ENCODE assay signal across 34 cellular contexts in the genomic region with DNA sequence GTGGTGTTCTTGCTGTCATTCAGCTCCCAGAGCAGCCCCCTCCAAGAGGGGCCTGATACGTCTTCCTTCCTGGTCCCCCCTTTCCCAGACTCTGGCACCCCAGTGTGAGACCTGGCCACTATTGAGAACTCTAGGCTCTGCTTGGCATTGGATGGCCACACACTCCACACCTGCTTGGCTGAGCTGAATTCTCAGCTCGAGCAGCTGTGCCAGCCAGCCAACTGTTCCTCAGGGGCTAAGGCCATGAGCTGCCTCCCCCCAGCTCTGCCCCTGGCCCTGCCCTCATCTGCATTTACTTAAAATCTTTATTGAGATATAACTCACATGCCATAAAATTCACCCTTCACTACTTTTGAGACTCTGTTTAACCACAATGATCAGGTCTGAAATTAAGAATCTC. TPM values are rescaled to one million over a fixed set of nuclear protein-coding genes. Genes with fewer than 3 reads are reported as not detected.
"Had no signal": no experiment of that assay in that cellular context is flagged by ENCODE, and none has a peak within 500 bp of the region (broad histone marks: within the 10 kb centered on the region; RNA-seq: fewer than 3 reads in every experiment).

No MANE protein-coding gene starts in this region.

- H3K36me3 ChIP-seq: adrenal gland, breast epithelium, cardiac muscle cell, gastrocnemius medialis had no signal

- H3K9me3 ChIP-seq: adrenal gland, breast epithelium, gastrocnemius medialis had no signal

- H3K27ac Mint-ChIP-seq: activated CD4-positive, alpha-beta memory T cell treated with anti-CD3 and anti-CD28 coated beads for 36 hours; activated CD4-positive, alpha-beta T cell treated with anti-CD3 and anti-CD28 coated beads for 36 hours; activated CD4-positive, alpha-beta T cell treated with anti-CD3 and anti-CD28 coated beads, Interleukin-2, amount 10 ng/mL, durations not matched to agents 24 days and 14 days; activated CD8-positive, alpha-beta memory T cell treated with anti-CD3 and anti-CD28 coated beads, Interleukin-2, amount 10 ng/mL, durations not matched to agents 7 days and 5 days; activated CD8-positive, alpha-beta T cell treated with anti-CD3 and anti-CD28 coated beads, Interleukin-2, amount 10 ng/mL, durations not matched to agents 7 days and 5 days; activated naive CD4-positive, alpha-beta T cell treated with anti-CD3 and anti-CD28 coated beads for 36 hours; activated naive CD4-positive, alpha-beta T cell treated with anti-CD3 and anti-CD28 coated beads, Interleukin-2, amount 50 U/mL, for 24 hours; activated naive CD8-positive, alpha-beta T cell treated with anti-CD3 and anti-CD28 coated beads for 36 hours; activated naive CD8-positive, alpha-beta T cell treated with anti-CD3 and anti-CD28 coated beads, Interleukin-2, amount 50 U/mL, for 24 hours; activated T-helper 1 cell treated with anti-CD3 and anti-CD28 coated beads, Interleukin-12 subunit alpha, Interleukin-12 subunit beta, Interleukin-2, Interleukin-4 antibody, amounts not matched to agents 30 ng/mL and 10 ng/mL and 1 ng/mL, durations not matched to agents 14 hours and 24 hours and 36 hours; activated T-helper 2 cell treated with anti-CD3 and anti-CD28 coated beads, Interferon-gamma antibody, Interleukin-2, Interleukin-4, amounts not matched to agents 10 μg/mL and 5 μg/mL and 100 μg/mL, durations not matched to agents 14 hours and 24 hours and 36 hours; brain; dendritic cell treated with granulocyte-macrophage colony-stimulating factor and Interleukin-4, amounts not matched to agents 40 ng/mL and 50 ng/mL, for 4 days; endodermal cell had no signal

- H3K4me3 Mint-ChIP-seq: activated CD4-positive, alpha-beta memory T cell treated with anti-CD3 and anti-CD28 coated beads for 36 hours; activated CD4-positive, alpha-beta T cell treated with anti-CD3 and anti-CD28 coated beads for 36 hours; activated CD4-positive, alpha-beta T cell treated with anti-CD3 and anti-CD28 coated beads, Interleukin-2, amount 10 ng/mL, durations not matched to agents 24 days and 14 days; activated CD8-positive, alpha-beta memory T cell treated with anti-CD3 and anti-CD28 coated beads, Interleukin-2, amount 10 ng/mL, durations not matched to agents 7 days and 5 days; activated CD8-positive, alpha-beta T cell treated with anti-CD3 and anti-CD28 coated beads, Interleukin-2, amount 10 ng/mL, durations not matched to agents 7 days and 5 days; activated naive CD4-positive, alpha-beta T cell treated with anti-CD3 and anti-CD28 coated beads for 36 hours; activated naive CD4-positive, alpha-beta T cell treated with anti-CD3 and anti-CD28 coated beads, Interleukin-2, amount 50 U/mL, for 24 hours; activated naive CD8-positive, alpha-beta T cell treated with anti-CD3 and anti-CD28 coated beads for 36 hours; activated naive CD8-positive, alpha-beta T cell treated with anti-CD3 and anti-CD28 coated beads, Interleukin-2, amount 50 U/mL, for 24 hours; activated T-helper 1 cell treated with anti-CD3 and anti-CD28 coated beads, Interleukin-12 subunit alpha, Interleukin-12 subunit beta, Interleukin-2, Interleukin-4 antibody, amounts not matched to agents 30 ng/mL and 10 ng/mL and 1 ng/mL, durations not matched to agents 14 hours and 24 hours and 36 hours; brain; central memory CD8-positive, alpha-beta T cell; dendritic cell treated with granulocyte-macrophage colony-stimulating factor and Interleukin-4, amounts not matched to agents 40 ng/mL and 50 ng/mL, for 4 days; endodermal cell had no signal

- H3K4me1 ChIP-seq: adrenal gland, breast epithelium, gastrocnemius medialis had no signal

- ATAC-seq: activated CD4-positive, alpha-beta T cell treated with anti-CD3 and anti-CD28 coated beads for 36 hours; activated CD8-positive, alpha-beta memory T cell treated with anti-CD3 and anti-CD28 coated beads, Interleukin-2, amount 10 ng/mL, durations not matched to agents 7 days and 5 days; activated CD8-positive, alpha-beta T cell treated with anti-CD3 and anti-CD28 coated beads, Interleukin-2, amount 10 ng/mL, durations not matched to agents 7 days and 5 days; activated naive CD8-positive, alpha-beta T cell treated with anti-CD3 and anti-CD28 coated beads, Interleukin-2, amount 50 U/mL, for 24 hours; esophagus mucosa; foreskin keratinocyte; gastrocnemius medialis had no signal

- H3K36me3 Mint-ChIP-seq: activated CD4-positive, alpha-beta memory T cell treated with anti-CD3 and anti-CD28 coated beads for 36 hours; activated CD8-positive, alpha-beta memory T cell treated with anti-CD3 and anti-CD28 coated beads, Interleukin-2, amount 10 ng/mL, durations not matched to agents 7 days and 5 days; activated naive CD4-positive, alpha-beta T cell treated with anti-CD3 and anti-CD28 coated beads, Interleukin-2, amount 50 U/mL, for 24 hours; activated naive CD8-positive, alpha-beta T cell treated with anti-CD3 and anti-CD28 coated beads for 36 hours; brain had no signal

- H3K4me3 ChIP-seq: adrenal gland, breast epithelium, cardiac muscle cell, coronary artery, dorsolateral prefrontal cortex, gastrocnemius medialis had no signal

- H3K4me1 Mint-ChIP-seq: activated CD4-positive, alpha-beta T cell treated with anti-CD3 and anti-CD28 coated beads for 36 hours; activated CD8-positive, alpha-beta memory T cell treated with anti-CD3 and anti-CD28 coated beads, Interleukin-2, amount 10 ng/mL, durations not matched to agents 7 days and 5 days had no signal

- H3K9me3 Mint-ChIP-seq: activated CD4-positive, alpha-beta memory T cell treated with anti-CD3 and anti-CD28 coated beads for 36 hours; activated CD4-positive, alpha-beta T cell treated with anti-CD3 and anti-CD28 coated beads, Interleukin-2, amount 10 ng/mL, durations not matched to agents 24 days and 14 days; activated naive CD4-positive, alpha-beta T cell treated with anti-CD3 and anti-CD28 coated beads for 36 hours; activated naive CD4-positive, alpha-beta T cell treated with anti-CD3 and anti-CD28 coated beads, Interleukin-2, amount 50 U/mL, for 24 hours; activated naive CD8-positive, alpha-beta T cell treated with anti-CD3 and anti-CD28 coated beads for 36 hours; activated naive CD8-positive, alpha-beta T cell treated with anti-CD3 and anti-CD28 coated beads, Interleukin-2, amount 50 U/mL, for 24 hours; activated T-helper 1 cell treated with anti-CD3 and anti-CD28 coated beads, Interleukin-12 subunit alpha, Interleukin-12 subunit beta, Interleukin-2, Interleukin-4 antibody, amounts not matched to agents 30 ng/mL and 10 ng/mL and 1 ng/mL, durations not matched to agents 14 hours and 24 hours and 36 hours; activated T-helper 2 cell treated with anti-CD3 and anti-CD28 coated beads, Interferon-gamma antibody, Interleukin-2, Interleukin-4, amounts not matched to agents 10 μg/mL and 5 μg/mL and 100 μg/mL, durations not matched to agents 14 hours and 24 hours and 36 hours; central memory CD8-positive, alpha-beta T cell; dendritic cell treated with granulocyte-macrophage colony-stimulating factor and Interleukin-4, amounts not matched to agents 40 ng/mL and 50 ng/mL, for 4 days; endodermal cell had no signal

- H3K27me3 ChIP-seq: adrenal gland, breast epithelium, dorsolateral prefrontal cortex, foreskin keratinocyte, gastrocnemius medialis had no signal

- H3K27ac ChIP-seq: adrenal gland, breast epithelium, cardiac muscle cell, coronary artery, dorsolateral prefrontal cortex, foreskin keratinocyte, gastrocnemius medialis had no signal

- DNase-seq: activated CD4-positive, alpha-beta memory T cell treated with anti-CD3 and anti-CD28 coated beads for 36 hours; activated CD4-positive, alpha-beta T cell treated with anti-CD3 and anti-CD28 coated beads for 36 hours; activated CD4-positive, alpha-beta T cell treated with anti-CD3 and anti-CD28 coated beads, Interleukin-2, amount 10 ng/mL, durations not matched to agents 24 days and 14 days; activated CD4-positive, CD25-positive, alpha-beta regulatory T cell; activated CD4-positive, CD25-positive, alpha-beta regulatory T cell treated with anti-CD3 and anti-CD28 coated beads, Interleukin-2, amount 50 U/mL, for 72 hours; activated CD8-positive, alpha-beta memory T cell treated with anti-CD3 and anti-CD28 coated beads, Interleukin-2, amount 10 ng/mL, durations not matched to agents 7 days and 5 days; activated CD8-positive, alpha-beta memory T cell treated with anti-CD3 and anti-CD28 coated beads, Interleukin-2, amount 50 U/mL, for 4 hours; activated CD8-positive, alpha-beta T cell treated with anti-CD3 and anti-CD28 coated beads, Interleukin-2, amount 10 ng/mL, durations not matched to agents 7 days and 5 days; activated effector memory CD4-positive, alpha-beta T cell treated with anti-CD3 and anti-CD28 coated beads, Interleukin-2, amount 50 U/mL, for 16 hours; activated naive CD4-positive, alpha-beta T cell treated with anti-CD3 and anti-CD28 coated beads for 36 hours; activated naive CD8-positive, alpha-beta T cell treated with anti-CD3 and anti-CD28 coated beads for 36 hours; activated naive CD8-positive, alpha-beta T cell treated with anti-CD3 and anti-CD28 coated beads, Interleukin-2, amount 50 U/mL, for 24 hours; activated T-cell treated with anti-CD3 and anti-CD28 coated beads, Interleukin-2, amount 50 U/mL, for 1 hour; activated T-cell treated with anti-CD3 and anti-CD28 coated beads, Interleukin-2, amount 50 U/mL, for 48 hours; adrenal gland; amygdala; aorta; dorsolateral prefrontal cortex; effector memory CD4-positive, alpha-beta T cell; endodermal cell; foreskin keratinocyte; gastrocnemius medialis; T-helper 2 cell had no signal

RNA-seq across cellular contexts. Expression of gene TLL2, which starts 6.7 kb away (rescaled TPM):
- total RNA-seq: activated CD4-positive, alpha-beta T cell treated with anti-CD3 and anti-CD28 coated beads, Interleukin-2, amount 10 ng/mL, durations not matched to agents 24 days and 14 days; activated CD8-positive, alpha-beta memory T cell treated with anti-CD3 and anti-CD28 coated beads for 36 hours; activated CD8-positive, alpha-beta memory T cell treated with anti-CD3 and anti-CD28 coated beads, Interleukin-2, amount 10 ng/mL, durations not matched to agents 7 days and 5 days; activated T-helper 1 cell treated with anti-CD3 and anti-CD28 coated beads, Interleukin-12 subunit alpha, Interleukin-12 subunit beta, Interleukin-2, Interleukin-4 antibody, amounts not matched to agents 30 ng/mL and 10 ng/mL and 1 ng/mL, durations not matched to agents 14 hours and 24 hours and 36 hours; activated T-helper 2 cell treated with anti-CD3 and anti-CD28 coated beads, Interferon-gamma antibody, Interleukin-2, Interleukin-4, amounts not matched to agents 10 μg/mL and 5 μg/mL and 100 μg/mL, durations not matched to agents 14 hours and 24 hours and 36 hours had no signal
- polyA plus RNA-seq: aorta had no signal
